In genomic region chr2:128233790-128234395, GRCh38 we compare ENCODE assay signal across 8 cellular contexts.
DNase-seq lines count a peak whose midpoint lies in the region; ATAC-seq and TF ChIP-seq lines count a peak whose summit lies in the region.

No MANE protein-coding gene starts in this region.

- DNase-seq in HFF-Myc (ENCODE audit: extremely low read depth, low read depth) (no peak), midbrain (lab: John Stamatoyannopoulos, UW) (no peak)
- no peak for DNase-seq in activated T-helper 2 cell treated with anti-CD3 and anti-CD28 coated beads, Interferon-gamma antibody, Interleukin-2, Interleukin-4, amounts not matched to agents 10 μg/mL and 5 μg/mL and 100 μg/mL, durations not matched to agents 14 hours and 24 hours and 36 hours (ENCODE audit: low spot score)

- no peaks in the 10 kb centered on the region for H3K9me3 Mint-ChIP-seq in activated T-helper 2 cell treated with anti-CD3 and anti-CD28 coated beads, Interferon-gamma antibody, Interleukin-2, Interleukin-4, amounts not matched to agents 10 μg/mL and 5 μg/mL and 100 μg/mL, durations not matched to agents 14 hours and 24 hours and 36 hours

- H3K4me1 ChIP-seq in BLaER1 treated with 17β-estradiol and CSF1 and Interleukin-3, amounts not matched to agents 10 nM and 100 nM, result peaks cover 0 to 29% (median 10%) of the 10 kb centered on the region in 10 experiments; a peak in 12 of 20 replicates
- H3K4me1 ChIP-seq in mucosa of stomach (ENCODE audit: control insufficient read depth, insufficient read depth, low read length), result no peaks in the 10 kb centered on the region

- no peaks in the 10 kb centered on the region for H4K20me1 ChIP-seq in BLaER1 treated with 17β-estradiol and CSF1 and Interleukin-3, amounts not matched to agents 10 nM and 100 nM

- ATAC-seq in HG03045 (IDR thresholded peaks at IDR 0.05; ENCODE audit: unreplicated experiment), result no peak
- ATAC-seq in GM21360 (IDR thresholded peaks at IDR 0.05; ENCODE audit: unreplicated experiment), result no peak
- no peak for ATAC-seq in HG03442 (IDR thresholded peaks at IDR 0.05; ENCODE audit: unreplicated experiment)

- H3K27me3 ChIP-seq in BLaER1 treated with 17β-estradiol and CSF1 and Interleukin-3, amounts not matched to agents 10 nM and 100 nM, result peaks cover 13 to 18% (median 16%) of the 10 kb centered on the region in 11 experiments
- H3K27me3 ChIP-seq in mucosa of stomach (ENCODE audit: control insufficient read depth, insufficient read depth, low read length), result peaks cover 7% of the 10 kb centered on the region

- no peaks in the 10 kb centered on the region for H3K36me3 ChIP-seq in BLaER1 treated with 17β-estradiol and CSF1 and Interleukin-3, amounts not matched to agents 10 nM and 100 nM
- no peaks in the 10 kb centered on the region for H3K36me3 ChIP-seq in mucosa of stomach (ENCODE audit: control insufficient read depth, insufficient read depth, low read length)

- H3K27ac ChIP-seq in BLaER1 treated with 17β-estradiol and CSF1 and Interleukin-3, amounts not matched to agents 10 nM and 100 nM, result no peak overlapping the region

- no peak for TF ChIP-seq CTCF in HFF-Myc (IDR thresholded peaks at IDR 0.05; ENCODE audit: low read depth, low read length, missing control alignments)

- intact Hi-C loops in activated T-helper 2 cell treated with anti-CD3 and anti-CD28 coated beads, Interferon-gamma antibody, Interleukin-2, Interleukin-4, amounts not matched to agents 10 μg/mL and 5 μg/mL and 100 μg/mL, durations not matched to agents 14 hours and 24 hours and 36 hours (cut with micrococcal nuclease), result loop anchor here (1.0 to 5.0 kb wide), 2 partner anchors 55 to 83 kb away; partner anchors contain the start of gene HS6ST1

- H3K9me3 ChIP-seq in BLaER1 treated with 17β-estradiol and CSF1 and Interleukin-3, amounts not matched to agents 10 nM and 100 nM (replicated peaks in 1 of 11), result no peaks in the 10 kb centered on the region
- no peaks in the 10 kb centered on the region for H3K9me3 ChIP-seq in mucosa of stomach (ENCODE audit: control insufficient read depth, low read length)

- H3K27ac Mint-ChIP-seq in activated T-helper 2 cell treated with anti-CD3 and anti-CD28 coated beads, Interferon-gamma antibody, Interleukin-2, Interleukin-4, amounts not matched to agents 10 μg/mL and 5 μg/mL and 100 μg/mL, durations not matched to agents 14 hours and 24 hours and 36 hours, result no peak overlapping the region

- H3K4me1 Mint-ChIP-seq in activated T-helper 2 cell treated with anti-CD3 and anti-CD28 coated beads, Interferon-gamma antibody, Interleukin-2, Interleukin-4, amounts not matched to agents 10 μg/mL and 5 μg/mL and 100 μg/mL, durations not matched to agents 14 hours and 24 hours and 36 hours (ENCODE audit: low read depth), result peaks cover 3% of the 10 kb centered on the region

- peaks cover 11% of the 10 kb centered on the region for H3K27me3 Mint-ChIP-seq in activated T-helper 2 cell treated with anti-CD3 and anti-CD28 coated beads, Interferon-gamma antibody, Interleukin-2, Interleukin-4, amounts not matched to agents 10 μg/mL and 5 μg/mL and 100 μg/mL, durations not matched to agents 14 hours and 24 hours and 36 hours (ENCODE audit: low read depth)

- H3K4me3 ChIP-seq in BLaER1 treated with 17β-estradiol and CSF1 and Interleukin-3, amounts not matched to agents 10 nM and 100 nM, result peak overlapping the region; percentile 63 to 80 (median 74); a peak in 16 of 20 replicates
- H3K4me3 ChIP-seq in HFF-Myc (replicated peaks; ENCODE audit: low read depth, low read length) (peak overlapping the region; percentile 59), mucosa of stomach (ENCODE audit: low read length) (peak overlapping the region; percentile 60)

- H3K4me2 ChIP-seq in BLaER1 treated with 17β-estradiol and CSF1 and Interleukin-3, amounts not matched to agents 10 nM and 100 nM, result peak overlapping the region; percentile 84 to 98 (median 94)

- H3K9ac ChIP-seq in BLaER1 treated with 17β-estradiol and CSF1 and Interleukin-3, amounts not matched to agents 10 nM and 100 nM, result peak overlapping the region in 4 of 11 experiments; percentile 69 to 81 (median 77); a peak in 8 of 22 replicates
- peak overlapping the region; percentile 85 for H3K9ac ChIP-seq in mucosa of stomach (ENCODE audit: low read length)

- peak overlapping the region; percentile 70 for H3K4me3 Mint-ChIP-seq in activated T-helper 2 cell treated with anti-CD3 and anti-CD28 coated beads, Interferon-gamma antibody, Interleukin-2, Interleukin-4, amounts not matched to agents 10 μg/mL and 5 μg/mL and 100 μg/mL, durations not matched to agents 14 hours and 24 hours and 36 hours (ENCODE audit: low read depth)

- H3K36me3 Mint-ChIP-seq in activated T-helper 2 cell treated with anti-CD3 and anti-CD28 coated beads, Interferon-gamma antibody, Interleukin-2, Interleukin-4, amounts not matched to agents 10 μg/mL and 5 μg/mL and 100 μg/mL, durations not matched to agents 14 hours and 24 hours and 36 hours (ENCODE audit: low read depth), result no peaks in the 10 kb centered on the region
